ENCODE assay signal across 29 cellular contexts in genomic region chr20:38600057-38600456, GRCh38. TPM values are rescaled to one million over a fixed set of nuclear protein-coding genes. Genes with fewer than 3 reads are reported as not detected.
DNase-seq lines count a peak whose midpoint lies in the region; ATAC-seq, FAIRE-seq and TF ChIP-seq lines count a peak whose summit lies in the region.
"Had no signal": no experiment of that assay in that cellular context is flagged by ENCODE, and none has a peak within 500 bp of the region (broad histone marks: within the 10 kb centered on the region; RNA-seq: fewer than 3 reads in every experiment).

No MANE protein-coding gene starts in this region.

- TF ChIP-seq POLR2A in HepG2 (IDR thresholded peaks at IDR 0.05; ENCODE audit: insufficient read depth in 1 of 2, low read depth in 2 of 2, low read length in 2 of 2) (no peak), right lobe of liver (IDR thresholded peaks at IDR 0.05) (no peak), K562 (conservative IDR thresholded peaks at IDR 0.05) (no peak)

- H3K4me2 ChIP-seq in HepG2 (ENCODE audit: low read depth, low read length) (peak overlapping the region; percentile 48), K562 (ENCODE audit: insufficient read depth, low read length) (no peak overlapping the region), mesendoderm (ENCODE audit: low read length) (no peak overlapping the region)
- H3K4me2 ChIP-seq: KMS-11 had no signal

- H3K18ac ChIP-seq in mesendoderm (ENCODE audit: low read length) = peak overlapping the region; percentile 91

- H2AFZ ChIP-seq in HepG2 (ENCODE audit: low read length) (no peak overlapping the region), K562 (ENCODE audit: low read depth, low read length) (no peak overlapping the region)

- H3K4me1 ChIP-seq in HepG2 (ENCODE audit: insufficient read depth, low read length) (peaks cover 59% of the 10 kb centered on the region), right lobe of liver (no peaks in the 10 kb centered on the region), K562 (replicated peaks in 1 of 2; ENCODE audit: control insufficient read depth in 2 of 2, insufficient read depth in 2 of 2, low read length in 2 of 2) (peaks cover 3 to 12% of the 10 kb centered on the region in 2 experiments; a peak in 4 of 5 replicates), mesendoderm (ENCODE audit: control insufficient read depth, low read depth, low read length) (peaks cover 24% of the 10 kb centered on the region)
- H3K4me1 ChIP-seq: Peyer's patch had no signal

- H2AK5ac ChIP-seq in mesendoderm (ENCODE audit: low read length) = peak overlapping the region; percentile 86

- WGBS in HepG2 (ENCODE audit: low lambda C conversion rate) = 96% methylated on average over 1 of the region's 1 CpG
- 90% methylated on average over 1 of the region's 1 CpG for WGBS in right lobe of liver (ENCODE audit: insufficient coverage, low coverage, low lambda C conversion rate, missing lambda C conversion rate)
- whole genome bisulfite sequencing in K562 (ENCODE audit: insufficient coverage, low coverage, missing lambda C conversion rate) = 58% methylated on average over 1 of the region's 1 CpG
- WGBS in mesendoderm (ENCODE audit: extremely low coverage, insufficient coverage, low lambda C conversion rate) = no CpG with 5 or more reads among the region's 1 CpG

- BruUV-seq in HepG2 (replicated peaks; lab: Mats Ljungman, UMichigan) (no TSS peak), K562 (replicated peaks; lab: Mats Ljungman, UMichigan) (no TSS peak)

- no peaks in the 10 kb centered on the region for H4K20me1 ChIP-seq in HepG2 (ENCODE audit: insufficient read depth, low read length)
- no peaks in the 10 kb centered on the region; the same call in 1 of the 2 replicates for H4K20me1 ChIP-seq in K562 (replicated peaks; ENCODE audit: control insufficient read depth, insufficient read depth, low read length)
- H4K20me1 ChIP-seq: BLaER1 treated with 17β-estradiol and CSF1 and Interleukin-3, amounts not matched to agents 10 nM and 100 nM had no signal

- H2BK120ac ChIP-seq in mesendoderm (ENCODE audit: low read depth, low read length) = peak overlapping the region; percentile 82

- CTCF ChIA-PET in HepG2 (lab: Yijun Ruan, JAX; ENCODE audit: low intra/inter-chr PET ratio, low total read pairs) (no interaction called here), K562 (lab: Yijun Ruan, JAX; ENCODE audit: low intra/inter-chr PET ratio) (no interaction called here)

- FAIRE-seq in HepG2 (lab: Jason Lieb, UNC) = no peak
- FAIRE-seq in K562 (lab: Jason Lieb, UNC) = no peak
- FAIRE-seq: GM12878 had no signal

- no peak overlapping the region for H2BK15ac ChIP-seq in mesendoderm (replicated peaks; ENCODE audit: low read depth)

- no peaks in the 10 kb centered on the region for H3K36me3 ChIP-seq in HepG2 (replicated peaks in 1 of 2; ENCODE audit: control insufficient read depth in 1 of 2, insufficient read depth in 2 of 2, low read length in 2 of 2)
- no peaks in the 10 kb centered on the region for H3K36me3 ChIP-seq in right lobe of liver
- no peaks in the 10 kb centered on the region for H3K36me3 ChIP-seq in K562 (ENCODE audit: control insufficient read depth, insufficient read depth, low read length)
- no peaks in the 10 kb centered on the region for H3K36me3 ChIP-seq in mesendoderm (ENCODE audit: control insufficient read depth, insufficient read depth, low read length)
- H3K36me3 ChIP-seq: BLaER1 treated with 17β-estradiol and CSF1 and Interleukin-3, amounts not matched to agents 10 nM and 100 nM; Peyer's patch had no signal

- peaks cover 3% of the 10 kb centered on the region for H3K79me1 ChIP-seq in mesendoderm (ENCODE audit: low read length)

- H3K4me3 ChIP-seq in HepG2 (replicated peaks in 1 of 3; ENCODE audit: insufficient read depth in 1 of 3, low read depth in 2 of 3, low read length in 3 of 3) (no peak overlapping the region), right lobe of liver (no peak overlapping the region), K562 (no peak overlapping the region), mesendoderm (ENCODE audit: low read length) (no peak overlapping the region)
- H3K4me3 ChIP-seq: BLaER1 treated with 17β-estradiol and CSF1 and Interleukin-3, amounts not matched to agents 10 nM and 100 nM; GM12878; Peyer's patch had no signal

- TF ChIP-seq EP300 in HepG2 (IDR thresholded peaks at IDR 0.05; ENCODE audit: low read depth in 2 of 2, low read length in 2 of 2) = no peak
- no peak for TF ChIP-seq EP300 in HepG2 (CRISPR knock-in tag; IDR thresholded peaks at IDR 0.05; ENCODE audit: borderline replicate concordance)
- no peak for TF ChIP-seq EP300 in K562 (IDR thresholded peaks at IDR 0.05; ENCODE audit: low read length)

- in situ Hi-C loops in HepG2 (cut with HindIII; ENCODE audit: extremely low pct_ligation_motif_present, low pct_unique_long_range_greater_than_20kb) = no loop called here
- in situ Hi-C loops in K562 (cut with MboI) = no loop called here

- peak overlapping the region; percentile 97 for H3K56ac ChIP-seq in mesendoderm (ENCODE audit: low read length)

- TF ChIP-seq RAD21 in HepG2 (CRISPR knock-in tag; IDR thresholded peaks at IDR 0.05) = no peak
- no peak for TF ChIP-seq RAD21 in K562 (CRISPR knock-in tag; conservative IDR thresholded peaks at IDR 0.05 in 1 of 2, IDR thresholded peaks at IDR 0.05 in 1 of 2)

- no peak overlapping the region for H3K27ac ChIP-seq in HepG2 (ENCODE audit: extremely low read length, insufficient read depth, low read length)
- no peak overlapping the region for H3K27ac ChIP-seq in right lobe of liver
- no peak overlapping the region for H3K27ac ChIP-seq in K562 (ENCODE audit: extremely low read depth, low read depth, low read length)
- peak overlapping the region; percentile 91 for H3K27ac ChIP-seq in mesendoderm (ENCODE audit: low read depth, low read length)
- H3K27ac ChIP-seq: BLaER1 treated with 17β-estradiol and CSF1 and Interleukin-3, amounts not matched to agents 10 nM and 100 nM; KMS-11; Peyer's patch had no signal

- DNase-seq in HepG2 (ENCODE audit: low spot score) (no peak), right lobe of liver (no peak), K562 (ENCODE audit: extremely low read depth in 1 of 4, low spot score in 3 of 4) (no peak), mesendoderm (no peak), A172 (ENCODE audit: low spot score) (no peak), AG08395 (ENCODE audit: low spot score) (no peak)
- no peak for DNase-seq in activated CD4-positive, alpha-beta T cell treated with anti-CD3 and anti-CD28 coated beads, Interleukin-2, amount 50 U/mL, for 1 hour
- DNase-seq: 8988T; AML-193; CD4-positive, alpha-beta memory T cell; COR-L47; DMS79; GDM1; GOT3; HCEC 1CT; IMR-90; NCI-H1048; NCI-H1694; NCI-H2029 treated with DMSO at 0.1 percent for 48 hours; NCI-H2227 treated with DMSO at 0.1 percent for 48 hours; NCI-H526 treated with DMSO at 0.1 percent for 48 hours; Peyer's patch; SHP77 treated with DMSO at 0.1 percent for 48 hours had no signal

- H3K9me3 ChIP-seq in HepG2 (ENCODE audit: low read length) = no peaks in the 10 kb centered on the region
- H3K9me3 ChIP-seq in right lobe of liver = no peaks in the 10 kb centered on the region
- no peaks in the 10 kb centered on the region for H3K9me3 ChIP-seq in K562 (replicated peaks; ENCODE audit: control insufficient read depth, insufficient read depth, low read depth, low read length)
- H3K9me3 ChIP-seq: BLaER1 treated with 17β-estradiol and CSF1 and Interleukin-3, amounts not matched to agents 10 nM and 100 nM; Peyer's patch had no signal

- POLR2A ChIA-PET in HepG2 (lab: Yijun Ruan, JAX) = no interaction called here
- POLR2A ChIA-PET in K562 (lab: Yijun Ruan, JAX) = no interaction called here

- H3K9me1 ChIP-seq in K562 (ENCODE audit: control insufficient read depth, insufficient read depth, low read length) = no peaks in the 10 kb centered on the region

- H4K5ac ChIP-seq in mesendoderm (ENCODE audit: low read length) = no peak overlapping the region

- H3K9ac ChIP-seq in HepG2 (ENCODE audit: insufficient read depth, low read depth, low read length) (no peak overlapping the region), K562 (ENCODE audit: insufficient read depth in 1 of 2, low read depth in 2 of 2, low read length in 2 of 2) (no peak overlapping the region), mesendoderm (ENCODE audit: low read length) (no peak overlapping the region)
- H3K9ac ChIP-seq: BLaER1 treated with 17β-estradiol and CSF1 and Interleukin-3, amounts not matched to agents 10 nM and 100 nM; KMS-11 had no signal

- no peak for ATAC-seq in HepG2
- ATAC-seq in right lobe of liver = no peak
- ATAC-seq in K562 = no peak
- ATAC-seq in HG03025 (IDR thresholded peaks at IDR 0.05; ENCODE audit: low FRiP score, unreplicated experiment) = no peak
- ATAC-seq: GM12878 had no signal

- TF ChIP-seq CTCF in HepG2 (CRISPR knock-in tag; IDR thresholded peaks at IDR 0.05) (no peak), right lobe of liver (IDR thresholded peaks at IDR 0.05) (no peak), K562 (IDR thresholded peaks at IDR 0.05 in 2 of 3, conservative IDR thresholded peaks at IDR 0.05 in 1 of 3; ENCODE audit: insufficient read depth in 2 of 3, low read depth in 1 of 3, low read length in 3 of 3) (no peak)

- H4K8ac ChIP-seq in mesendoderm (ENCODE audit: low read depth, low read length) = no peak overlapping the region

- H3K79me2 ChIP-seq in HepG2 (ENCODE audit: insufficient read depth, low read length) (no peaks in the 10 kb centered on the region), K562 (ENCODE audit: control insufficient read depth, insufficient read depth, low read length) (no peaks in the 10 kb centered on the region), mesendoderm (ENCODE audit: control insufficient read depth, insufficient read depth, low read length) (peaks cover 9% of the 10 kb centered on the region)

- no peak overlapping the region for H3K23ac ChIP-seq in mesendoderm (ENCODE audit: low read length)

- H3K4ac ChIP-seq in mesendoderm (ENCODE audit: low read depth, low read length) = peak overlapping the region; percentile 91

- H3K27me3 ChIP-seq in HepG2 (ENCODE audit: control insufficient read depth in 1 of 2, insufficient read depth in 2 of 2, low read length in 2 of 2) (peaks cover 2 to 66% of the 10 kb centered on the region in 2 experiments; a peak in 4 of 5 replicates), right lobe of liver (no peaks in the 10 kb centered on the region), K562 (ENCODE audit: control insufficient read depth in 2 of 2, insufficient read depth in 2 of 2, low read length in 2 of 2) (peaks cover 22 to 31% of the 10 kb centered on the region in 2 experiments), mesendoderm (ENCODE audit: insufficient read depth, low read length, poor library complexity) (no peaks in the 10 kb centered on the region)

- peak overlapping the region; percentile 97 for H2BK5ac ChIP-seq in mesendoderm (ENCODE audit: low read length)

- intact Hi-C loops in HepG2 (cut with micrococcal nuclease; ENCODE audit: unreplicated experiment) (no loop called here), right lobe of liver (cut with DNase I) (no loop called here), K562 (cut with micrococcal nuclease) (no loop called here)

RNA-seq across cellular contexts. Expression of gene ARHGAP40, which starts 1.6 kb away (rescaled TPM):
- total RNA-seq in HepG2 (2016; rRNA removed; fragmentation: Illumina TruSeq; extraction: Trizol) (0.44 and 0.75 TPM in 2 replicates), right lobe of liver (under 1 TPM in 1 of 6 experiments, not detected in 5; 0.12 TPM), K562 (2014; rRNA removed) (not detected in 2 replicates), K562 (2014; rRNA removed; fragmentation: Illumina TruSeq; extraction: Trizol) (not detected in 2 replicates), K562 (2015; rRNA removed; fragmentation: Illumina TruSeq; extraction: Trizol) (not detected in 2 replicates), K562 (2021) (not detected in 2 replicates)
- 0.09 and 0.30 TPM in 2 replicates for total RNA-seq in HepG2 (2016; cell fraction: cytosol; rRNA removed; fragmentation: Illumina TruSeq; extraction: Trizol; ENCODE audit: low read depth)
- total RNA-seq in HepG2 (2016; cell fraction: insoluble cytoplasmic fraction; rRNA removed; fragmentation: Illumina TruSeq; extraction: Trizol) = 0.34 and 0.84 TPM in 2 replicates
- total RNA-seq in HepG2 (2016; cell fraction: membrane; rRNA removed; fragmentation: Illumina TruSeq; extraction: Trizol) = 0.10 and 0.43 TPM in 2 replicates
- total RNA-seq in HepG2 (2016; cell fraction: nucleus; rRNA removed; fragmentation: Illumina TruSeq; extraction: Trizol) = 0.31 and 0.90 TPM in 2 replicates
- polyA plus RNA-seq in HepG2 (2011; rRNA removed) (2.1 and 2.7 TPM in 2 replicates), K562 (2011; rRNA removed) (not detected in 2 replicates), K562 (2014; fragmentation: Illumina TruSeq; extraction: Trizol) (not detected in 2 replicates), K562 (2014; fragmentation: Nextera tagmentation; extraction: Ambion mirVana) (not detected), K562 (2014; rRNA removed) (not detected in 2 replicates)
- 0.72 and 0.86 TPM in 2 replicates for polyA plus RNA-seq in HepG2 (2011; cell fraction: cytosol; rRNA removed)
- polyA plus RNA-seq in HepG2 (2011; cell fraction: nucleus; rRNA removed) = 15.4 and 16.6 TPM in 2 replicates
- 0.47 and 0.86 TPM in 2 replicates for polyA plus RNA-seq in HepG2 (2012)
- polyA plus RNA-seq in HepG2 (2016; cell fraction: cytosol; fragmentation: Illumina TruSeq; extraction: Trizol; ENCODE audit: low read depth) = 0.06 and 0.20 TPM in 2 replicates
- polyA plus RNA-seq in HepG2 (2016; cell fraction: insoluble cytoplasmic fraction; fragmentation: Illumina TruSeq; extraction: Trizol; ENCODE audit: low read depth) = 0.21 and 0.39 TPM in 2 replicates
- 0.19 and 0.26 TPM in 2 replicates for polyA plus RNA-seq in HepG2 (2016; cell fraction: membrane; fragmentation: Illumina TruSeq; extraction: Trizol; ENCODE audit: low read depth)
- polyA plus RNA-seq in HepG2 (2016; cell fraction: nucleus; fragmentation: Illumina TruSeq; extraction: Trizol; ENCODE audit: insufficient read depth, low read depth) = 1.5 and 2.2 TPM in 2 replicates
- polyA minus RNA-seq in HepG2 (2011; rRNA and poly(A)+ RNA removed; ENCODE audit: low replicate concordance) = 1.7 TPM in 1 of 2 replicates, not detected in the other
- 0.20 TPM in 1 of 2 replicates, not detected in the other for polyA minus RNA-seq in HepG2 (2011; cell fraction: cytosol; rRNA and poly(A)+ RNA removed)
- 2.7 and 2.9 TPM in 2 replicates for polyA minus RNA-seq in HepG2 (2011; cell fraction: nucleus; rRNA and poly(A)+ RNA removed)
- total RNA-seq in K562 (2011; cell fraction: chromatin; rRNA removed; ENCODE audit: low replicate concordance) = 0.09 TPM in 1 of 2 replicates, not detected in the other
- not detected in 2 replicates for total RNA-seq in K562 (2011; cell fraction: nucleolus; rRNA removed)
- not detected in 2 replicates for total RNA-seq in K562 (2011; cell fraction: nucleoplasm; rRNA removed)
- polyA plus RNA-seq in K562 (2011; cell fraction: cytosol; rRNA removed) = not detected in 2 replicates
- 0.10 and 0.11 TPM in 2 replicates for polyA plus RNA-seq in K562 (2011; cell fraction: nucleus; rRNA removed)
- polyA plus RNA-seq in K562 (2012) = 0.03 TPM in 1 of 2 replicates, not detected in the other
- not detected in 2 replicates for polyA minus RNA-seq in K562 (2011; rRNA and poly(A)+ RNA removed)
- polyA minus RNA-seq in K562 (2011; cell fraction: cytosol; rRNA and poly(A)+ RNA removed) = not detected in 2 replicates
- not detected in 2 replicates for polyA minus RNA-seq in K562 (2011; cell fraction: nucleus; rRNA and poly(A)+ RNA removed)
- polyA plus RNA-seq in mesendoderm (2013, experiment 1 of 2) = 12.3 TPM
- polyA plus RNA-seq in mesendoderm (2013, experiment 2 of 2) = 13.1 TPM
- not detected in 2 replicates for total RNA-seq in A172 (2014; rRNA removed; shearing (Covaris generic))
- total RNA-seq: CD4-positive, alpha-beta memory T cell; IMR-90; Peyer's patch had no signal
- polyA plus RNA-seq: AG04450; CD4-positive, alpha-beta memory T cell; IMR-90 had no signal

RNA-seq across cellular contexts. Expression of gene ADIG, which starts 19.1 kb away (rescaled TPM):
- total RNA-seq in HepG2 (2016; rRNA removed; fragmentation: Illumina TruSeq; extraction: Trizol) (0.15 and 0.28 TPM in 2 replicates), right lobe of liver (not detected), K562 (2014; rRNA removed) (not detected in 2 replicates), K562 (2014; rRNA removed; fragmentation: Illumina TruSeq; extraction: Trizol) (not detected in 2 replicates), K562 (2015; rRNA removed; fragmentation: Illumina TruSeq; extraction: Trizol) (not detected in 2 replicates), K562 (2021) (not detected in 2 replicates)
- not detected in 2 replicates for total RNA-seq in HepG2 (2016; cell fraction: cytosol; rRNA removed; fragmentation: Illumina TruSeq; extraction: Trizol; ENCODE audit: low read depth)
- total RNA-seq in HepG2 (2016; cell fraction: insoluble cytoplasmic fraction; rRNA removed; fragmentation: Illumina TruSeq; extraction: Trizol) = not detected in 2 replicates
- total RNA-seq in HepG2 (2016; cell fraction: membrane; rRNA removed; fragmentation: Illumina TruSeq; extraction: Trizol) = not detected in 2 replicates
- total RNA-seq in HepG2 (2016; cell fraction: nucleus; rRNA removed; fragmentation: Illumina TruSeq; extraction: Trizol) = not detected in 2 replicates
- polyA plus RNA-seq in HepG2 (2011; rRNA removed) (0.10 TPM in 1 of 2 replicates, not detected in the other), K562 (2011; rRNA removed) (not detected in 2 replicates), K562 (2014; fragmentation: Illumina TruSeq; extraction: Trizol) (not detected in 2 replicates), K562 (2014; fragmentation: Nextera tagmentation; extraction: Ambion mirVana) (not detected), K562 (2014; rRNA removed) (not detected in 2 replicates)
- polyA plus RNA-seq in HepG2 (2011; cell fraction: cytosol; rRNA removed) = not detected in 2 replicates
- not detected in 2 replicates for polyA plus RNA-seq in HepG2 (2011; cell fraction: nucleus; rRNA removed)
- not detected in 2 replicates for polyA plus RNA-seq in HepG2 (2012)
- polyA plus RNA-seq in HepG2 (2016; cell fraction: cytosol; fragmentation: Illumina TruSeq; extraction: Trizol; ENCODE audit: low read depth) = not detected in 2 replicates
- not detected in 2 replicates for polyA plus RNA-seq in HepG2 (2016; cell fraction: insoluble cytoplasmic fraction; fragmentation: Illumina TruSeq; extraction: Trizol; ENCODE audit: low read depth)
- polyA plus RNA-seq in HepG2 (2016; cell fraction: membrane; fragmentation: Illumina TruSeq; extraction: Trizol; ENCODE audit: low read depth) = not detected in 2 replicates
- polyA plus RNA-seq in HepG2 (2016; cell fraction: nucleus; fragmentation: Illumina TruSeq; extraction: Trizol; ENCODE audit: insufficient read depth, low read depth) = not detected in 2 replicates
- polyA minus RNA-seq in HepG2 (2011; rRNA and poly(A)+ RNA removed; ENCODE audit: low replicate concordance) = not detected in 2 replicates
- not detected in 2 replicates for polyA minus RNA-seq in HepG2 (2011; cell fraction: cytosol; rRNA and poly(A)+ RNA removed)
- not detected in 2 replicates for polyA minus RNA-seq in HepG2 (2011; cell fraction: nucleus; rRNA and poly(A)+ RNA removed)
- not detected in 2 replicates for total RNA-seq in K562 (2011; cell fraction: chromatin; rRNA removed; ENCODE audit: low replicate concordance)
- not detected in 2 replicates for total RNA-seq in K562 (2011; cell fraction: nucleolus; rRNA removed)
- total RNA-seq in K562 (2011; cell fraction: nucleoplasm; rRNA removed) = not detected in 2 replicates
- not detected in 2 replicates for polyA plus RNA-seq in K562 (2011; cell fraction: cytosol; rRNA removed)
- not detected in 2 replicates for polyA plus RNA-seq in K562 (2011; cell fraction: nucleus; rRNA removed)
- not detected in 2 replicates for polyA plus RNA-seq in K562 (2012)
- polyA minus RNA-seq in K562 (2011; rRNA and poly(A)+ RNA removed) = not detected in 2 replicates
- polyA minus RNA-seq in K562 (2011; cell fraction: cytosol; rRNA and poly(A)+ RNA removed) = not detected in 2 replicates
- not detected in 2 replicates for polyA minus RNA-seq in K562 (2011; cell fraction: nucleus; rRNA and poly(A)+ RNA removed)
- not detected for polyA plus RNA-seq in mesendoderm (2013, experiment 1 of 2)
- polyA plus RNA-seq in mesendoderm (2013, experiment 2 of 2) = not detected
- not detected in 2 replicates for total RNA-seq in A172 (2014; rRNA removed; shearing (Covaris generic))
- total RNA-seq: CD4-positive, alpha-beta memory T cell; GM12878; IMR-90; NCI-H460; Peyer's patch had no signal
- polyA plus RNA-seq: AG04450; CD4-positive, alpha-beta memory T cell; GM12878; IMR-90 had no signal

Comparison
In these comparisons a context has a peak if more than half of its experiments do, and no peak if none do; other contexts are left out.
1. Of the 241 proteins assayed by ChIP-seq in both HepG2 and K562: peak only in HepG2: FOXK2 and JUNB; only in K562: ZNF24; in both: none; in neither: 236; mixed calls (peak in some experiments, not most) for 2.